ENCODE assay signal across 22 cellular contexts in genomic region chr9:126462617-126463016, GRCh38.
DNase-seq lines count a peak whose midpoint lies in the region; ATAC-seq and TF ChIP-seq lines count a peak whose summit lies in the region.
"Had no signal": no experiment of that assay in that cellular context is flagged by ENCODE, and none has a peak within 500 bp of the region (broad histone marks: within the 10 kb centered on the region; RNA-seq: fewer than 3 reads in every experiment).

No MANE protein-coding gene starts in this region.

- no peak overlapping the region for H4K8ac ChIP-seq in H9 (replicated peaks; ENCODE audit: insufficient read length, low read depth, low read length)

- no peaks in the 10 kb centered on the region for H3K9me3 Mint-ChIP-seq in H9
- H3K9me3 Mint-ChIP-seq: CD14-positive monocyte; CD4-positive, alpha-beta T cell; CD8-positive, alpha-beta memory T cell had no signal

- H3K27me3 ChIP-seq in H9 (ENCODE audit: insufficient read depth, low read length) = no peaks in the 10 kb centered on the region
- no peaks in the 10 kb centered on the region for H3K27me3 ChIP-seq in upper lobe of right lung
- H3K27me3 ChIP-seq: BE2C had no signal

- H2BK12ac ChIP-seq in H9 (ENCODE audit: insufficient read length, low read depth, low read length) = no peak overlapping the region

- no peaks in the 10 kb centered on the region for H4K20me1 ChIP-seq in H9 (ENCODE audit: control insufficient read depth, insufficient read depth, insufficient read length)
- H4K20me1 ChIP-seq: BLaER1 treated with 17β-estradiol and CSF1 and Interleukin-3, amounts not matched to agents 10 nM and 100 nM had no signal

- H3K36me3 Mint-ChIP-seq in H9 (ENCODE audit: insufficient read depth in 1 of 3, low read depth in 3 of 3) = no peaks in the 10 kb centered on the region

- DNase-seq in H9 = peak; percentile 4
- DNase-seq in coronary artery (ENCODE audit: low spot score) = peak; percentile 21
- DNase-seq in islet precursor cell = peak; percentile 37
- peak; percentile 16 for DNase-seq in upper lobe of right lung
- DNase-seq in GM19238 (ENCODE audit: insufficient read length, low spot score) = no peak
- DNase-seq in DMS79 (lab: John Stamatoyannopoulos, UW) = no peak
- no peak for DNase-seq in stimulated activated CD4-positive, alpha-beta T cell treated with anti-CD3 and anti-CD28 coated beads, Interleukin-4, amount 100 ng/mL, for 1 hour
- DNase-seq: 8988T; ACHN; AML-193; BE2C; CD4-positive, alpha-beta T cell; CD8-positive, alpha-beta memory T cell; DMS 273 treated with DMSO at 0.1 percent for 48 hours; DMS79 treated with DMSO at 0.1 percent for 48 hours; GF-D8; GM23248; H7 had no signal

- no peak for ATAC-seq in upper lobe of right lung
- ATAC-seq: A549, HCT116 had no signal

- H3K23ac ChIP-seq in H9 (ENCODE audit: insufficient read length, low read depth, low read length) = no peak overlapping the region

- no peak overlapping the region for H2BK20ac ChIP-seq in H9 (ENCODE audit: low read depth, low read length, poor library complexity, severe bottlenecking)

- H3K79me2 ChIP-seq in H9 (ENCODE audit: insufficient read depth, low read length) = no peaks in the 10 kb centered on the region

- no peak overlapping the region for H3K56ac ChIP-seq in H9 (ENCODE audit: insufficient read length, low read depth, low read length)

- WGBS in H9 (ENCODE audit: extremely low coverage, insufficient read length, low lambda C conversion rate) = no CpG with 5 or more reads among the region's 3 CpGs

- peaks cover 8 to 10% of the 10 kb centered on the region in 2 experiments for H3K4me1 Mint-ChIP-seq in H9

- no peak overlapping the region for H3K18ac ChIP-seq in H9 (ENCODE audit: insufficient read length, low read depth, low read length)

- no peak overlapping the region for H2BK5ac ChIP-seq in H9 (ENCODE audit: insufficient read length, low read length)

- no peak overlapping the region for H3K27ac Mint-ChIP-seq in H9
- H3K27ac Mint-ChIP-seq: CD14-positive monocyte; CD4-positive, alpha-beta T cell had no signal

- H3K14ac ChIP-seq in H9 (ENCODE audit: insufficient read depth, low read length) = no peak overlapping the region

- H3K4me3 ChIP-seq in coronary artery (no peak overlapping the region), upper lobe of right lung (no peak overlapping the region)
- H3K4me3 ChIP-seq: A549; BLaER1 treated with 17β-estradiol and CSF1 and Interleukin-3, amounts not matched to agents 10 nM and 100 nM; GM23248 had no signal

- no peak overlapping the region for H2AK5ac ChIP-seq in H9 (ENCODE audit: insufficient read length, low read length)

- H3K4me2 ChIP-seq in H9 (ENCODE audit: insufficient read depth, insufficient read length, low read length) = no peak overlapping the region
- H3K4me2 ChIP-seq: A549; BLaER1 treated with 17β-estradiol and CSF1 and Interleukin-3, amounts not matched to agents 10 nM and 100 nM had no signal

- H3K36me3 ChIP-seq in upper lobe of right lung = no peaks in the 10 kb centered on the region
- H3K36me3 ChIP-seq: BE2C; BLaER1 treated with 17β-estradiol and CSF1 and Interleukin-3, amounts not matched to agents 10 nM and 100 nM had no signal

- TF ChIP-seq CTCF in H9 (conservative IDR thresholded peaks at IDR 0.05) (no peak), coronary artery (IDR thresholded peaks at IDR 0.05) (no peak), upper lobe of right lung (IDR thresholded peaks at IDR 0.05) (no peak)

- no peak overlapping the region for H4K5ac ChIP-seq in H9 (ENCODE audit: insufficient read length, low read depth, low read length)

- no peak overlapping the region for H2BK120ac ChIP-seq in H9 (ENCODE audit: low read depth, low read length, poor library complexity, severe bottlenecking)

- H3K23me2 ChIP-seq in H9 (ENCODE audit: insufficient read length, low read depth, low read length, poor library complexity, severe bottlenecking) = no peaks in the 10 kb centered on the region

- H3K9me3 ChIP-seq in H9 (ENCODE audit: control insufficient read depth, low read depth, low read length) (no peaks in the 10 kb centered on the region), upper lobe of right lung (no peaks in the 10 kb centered on the region)
- H3K9me3 ChIP-seq: A549; BE2C; BLaER1 treated with 17β-estradiol and CSF1 and Interleukin-3, amounts not matched to agents 10 nM and 100 nM had no signal

- no peak overlapping the region for H4K91ac ChIP-seq in H9 (ENCODE audit: insufficient read length, low read depth, low read length)

- H3T11ph ChIP-seq in H9 (ENCODE audit: low read length) = no peak overlapping the region

- no peaks in the 10 kb centered on the region for H3K4me1 ChIP-seq in H9 (ENCODE audit: insufficient read depth, low read length)
- H3K4me1 ChIP-seq in upper lobe of right lung = no peaks in the 10 kb centered on the region
- H3K4me1 ChIP-seq: BE2C had no signal

- no peak overlapping the region for H2AFZ ChIP-seq in H9 (ENCODE audit: low read length)
- H2AFZ ChIP-seq: GM23248 had no signal

- H3K27ac ChIP-seq in H9 (ENCODE audit: insufficient read length, low read depth, low read length) = no peak overlapping the region
- no peak overlapping the region for H3K27ac ChIP-seq in coronary artery
- no peak overlapping the region for H3K27ac ChIP-seq in upper lobe of right lung
- H3K27ac ChIP-seq: A549, GM23248 had no signal

- H3K9ac ChIP-seq in H9 (ENCODE audit: extremely low read depth, insufficient read length, low read length) = no peak overlapping the region
- H3K9ac ChIP-seq: BLaER1 treated with 17β-estradiol and CSF1 and Interleukin-3, amounts not matched to agents 10 nM and 100 nM; GM23248 had no signal

- H3K79me1 ChIP-seq in H9 (ENCODE audit: insufficient read depth, low read depth, low read length, poor library complexity, severe bottlenecking) = no peaks in the 10 kb centered on the region

- H3K4ac ChIP-seq in H9 (ENCODE audit: low read depth, low read length) = no peak overlapping the region

- intact Hi-C loops in upper lobe of right lung (cut with DNase I) = no loop called here

- no peak overlapping the region for H3K4me3 Mint-ChIP-seq in H9
- H3K4me3 Mint-ChIP-seq: CD14-positive monocyte; CD4-positive, alpha-beta T cell; CD8-positive, alpha-beta memory T cell had no signal

- no peak overlapping the region for H2BK15ac ChIP-seq in H9 (ENCODE audit: low read depth, low read length)

- no peaks in the 10 kb centered on the region for H3K27me3 Mint-ChIP-seq in H9 (ENCODE audit: low read depth)
- H3K27me3 Mint-ChIP-seq: CD4-positive, alpha-beta T cell; CD8-positive, alpha-beta memory T cell had no signal

Comparison
In these comparisons a context has a peak if more than half of its experiments do, and no peak if none do; other contexts are left out.
1. DNase-seq: peak in H9 (single experiment), coronary artery (single experiment), islet precursor cell (single experiment) and upper lobe of right lung (single experiment); none in GM19238 (single experiment), DMS79 (single experiment) and stimulated activated CD4-positive, alpha-beta T cell treated with anti-CD3 and anti-CD28 coated beads, Interleukin-4, amount 100 ng/mL, for 1 hour (single experiment).